19 cellular contexts compared by ENCODE assay signal in the genomic region with DNA sequence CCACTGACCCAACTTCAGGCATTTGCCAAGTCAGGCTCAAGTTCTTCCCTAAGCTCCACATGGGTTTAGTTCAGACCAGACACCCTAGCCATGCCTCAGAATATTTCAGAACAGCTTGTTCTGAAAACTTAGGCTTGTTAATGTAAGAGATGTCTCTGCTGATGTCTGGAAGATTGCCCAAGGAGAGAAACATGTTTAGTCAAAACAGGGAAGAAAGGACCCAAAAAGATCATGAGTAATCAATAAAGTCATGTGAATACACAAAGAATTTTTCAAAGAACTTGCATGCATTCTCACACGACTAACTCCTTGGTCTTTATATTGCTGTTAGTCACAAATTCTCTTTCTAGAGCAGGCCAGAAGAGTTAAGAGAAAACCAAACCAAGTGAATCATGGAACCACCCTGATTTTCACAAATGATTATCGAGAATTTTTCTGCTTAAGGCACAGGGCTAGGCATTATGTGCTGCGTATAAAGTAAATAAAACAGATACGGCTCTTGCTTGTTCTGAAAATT.
"Had no signal": no experiment of that assay in that cellular context is flagged by ENCODE, and none has a peak within 500 bp of the region (broad histone marks: within the 10 kb centered on the region; RNA-seq: fewer than 3 reads in every experiment).

No MANE protein-coding gene starts in this region.

- H3K4me3 Mint-ChIP-seq: activated naive CD4-positive, alpha-beta T cell treated with anti-CD3 and anti-CD28 coated beads, Interleukin-2, amount 10 ng/mL, durations not matched to agents 7 days and 5 days; central memory CD8-positive, alpha-beta T cell; dendritic cell treated with granulocyte-macrophage colony-stimulating factor and Interleukin-4, amounts not matched to agents 40 ng/mL and 50 ng/mL, for 4 days; memory B cell; naive thymus-derived CD4-positive, alpha-beta T cell; stimulated activated memory B cell treated with anti-CD40 and anti-IgM and Interleukin-4, amounts not matched to agents 10 μg/mL and 1 μg/mL and 100 μg/mL, for 72 hours had no signal

- H3K9me3 Mint-ChIP-seq: activated naive CD4-positive, alpha-beta T cell treated with anti-CD3 and anti-CD28 coated beads, Interleukin-2, amount 10 ng/mL, durations not matched to agents 7 days and 5 days; central memory CD8-positive, alpha-beta T cell; dendritic cell treated with granulocyte-macrophage colony-stimulating factor and Interleukin-4, amounts not matched to agents 40 ng/mL and 50 ng/mL, for 4 days; memory B cell; stimulated activated memory B cell treated with anti-CD40 and anti-IgM and Interleukin-4, amounts not matched to agents 10 μg/mL and 1 μg/mL and 100 μg/mL, for 72 hours had no signal

- H3K36me3 ChIP-seq: left ventricle myocardium inferior, neutrophil, tibial artery, uterus had no signal

- DNase-seq: activated CD4-positive, alpha-beta T cell treated with anti-CD3 and anti-CD28 coated beads, Interleukin-2, amount 50 U/mL, for 1 hour; activated naive CD4-positive, alpha-beta T cell treated with anti-CD3 and anti-CD28 coated beads, Interleukin-2, amount 10 ng/mL, durations not matched to agents 7 days and 5 days; amniotic stem cell; body of pancreas; effector memory CD4-positive, alpha-beta T cell; kidney; left ventricle myocardium inferior; mucosa of descending colon; naive thymus-derived CD4-positive, alpha-beta T cell; retina; T-helper 9 cell; tibial artery; uterus had no signal

- H3K4me3 ChIP-seq: body of pancreas, left ventricle myocardium inferior, mucosa of descending colon, SK-N-MC, tibial artery, uterus had no signal

- H3K27me3 ChIP-seq: body of pancreas, neutrophil, tibial artery, uterus had no signal

- ATAC-seq: body of pancreas; naive thymus-derived CD4-positive, alpha-beta T cell had no signal

- H3K36me3 Mint-ChIP-seq: activated naive CD4-positive, alpha-beta T cell treated with anti-CD3 and anti-CD28 coated beads, Interleukin-2, amount 10 ng/mL, durations not matched to agents 7 days and 5 days; memory B cell; naive thymus-derived CD4-positive, alpha-beta T cell; stimulated activated memory B cell treated with anti-CD40 and anti-IgM and Interleukin-4, amounts not matched to agents 10 μg/mL and 1 μg/mL and 100 μg/mL, for 72 hours had no signal

- H3K27me3 Mint-ChIP-seq: activated naive CD4-positive, alpha-beta T cell treated with anti-CD3 and anti-CD28 coated beads, Interleukin-2, amount 10 ng/mL, durations not matched to agents 7 days and 5 days; central memory CD8-positive, alpha-beta T cell; dendritic cell treated with granulocyte-macrophage colony-stimulating factor and Interleukin-4, amounts not matched to agents 40 ng/mL and 50 ng/mL, for 4 days; stimulated activated memory B cell treated with anti-CD40 and anti-IgM and Interleukin-4, amounts not matched to agents 10 μg/mL and 1 μg/mL and 100 μg/mL, for 72 hours had no signal

- H3K27ac ChIP-seq: body of pancreas, left ventricle myocardium inferior, neutrophil, SK-N-MC, tibial artery, uterus had no signal

- H3K4me1 Mint-ChIP-seq: activated naive CD4-positive, alpha-beta T cell treated with anti-CD3 and anti-CD28 coated beads, Interleukin-2, amount 10 ng/mL, durations not matched to agents 7 days and 5 days; stimulated activated memory B cell treated with anti-CD40 and anti-IgM and Interleukin-4, amounts not matched to agents 10 μg/mL and 1 μg/mL and 100 μg/mL, for 72 hours had no signal

- H3K9me3 ChIP-seq: body of pancreas, left ventricle myocardium inferior, mucosa of descending colon, neutrophil, tibial artery, uterus had no signal

- H3K4me1 ChIP-seq: body of pancreas, uterus had no signal

- H3K27ac Mint-ChIP-seq: activated naive CD4-positive, alpha-beta T cell treated with anti-CD3 and anti-CD28 coated beads, Interleukin-2, amount 10 ng/mL, durations not matched to agents 7 days and 5 days; dendritic cell treated with granulocyte-macrophage colony-stimulating factor and Interleukin-4, amounts not matched to agents 40 ng/mL and 50 ng/mL, for 4 days; memory B cell; naive thymus-derived CD4-positive, alpha-beta T cell; stimulated activated memory B cell treated with anti-CD40 and anti-IgM and Interleukin-4, amounts not matched to agents 10 μg/mL and 1 μg/mL and 100 μg/mL, for 72 hours had no signal
